In genomic region chr2:127095367-127095641, GRCh38 we compare ENCODE assay signal across 1 cellular context.
TF ChIP-seq lines count a peak whose summit lies in the region.

No MANE protein-coding gene starts in this region.

TF ChIP-seq in GM23338, 12 proteins besides CTCF, POLR2A, EP300 and RAD21 (continued from another document):
- TF ChIP-seq ETS1 (IDR thresholded peaks at IDR 0.05) = no peak
- no peak for TF ChIP-seq EZH2 (IDR thresholded peaks at IDR 0.05; ENCODE audit: low read depth, unreplicated experiment)
